In genomic region chr2:99640568-99641215, GRCh38 we compare ENCODE assay signal across 1 cellular context.
TF ChIP-seq lines count a peak whose summit lies in the region.

No MANE protein-coding gene starts in this region.

TF ChIP-seq in H1, 55 proteins besides CTCF, POLR2A, EP300 and RAD21:
- TF ChIP-seq KDM5A (IDR thresholded peaks at IDR 0.05; ENCODE audit: low read length) (no peak), TEAD4 (IDR thresholded peaks at IDR 0.05; ENCODE audit: low read depth, low read length) (no peak), CREB1 (IDR thresholded peaks at IDR 0.05) (no peak), BACH1 (IDR thresholded peaks at IDR 0.05; ENCODE audit: low read length) (no peak), GTF2F1 (IDR thresholded peaks at IDR 0.05; ENCODE audit: borderline replicate concordance, low read depth, low read length) (no peak), ATF3 (IDR thresholded peaks at IDR 0.05; ENCODE audit: insufficient read depth, low read depth, low read length) (no peak), CHD7 (IDR thresholded peaks at IDR 0.05; ENCODE audit: insufficient replicate concordance, low read length) (no peak), CTBP2 (IDR thresholded peaks at IDR 0.05; ENCODE audit: borderline replicate concordance, insufficient read depth, insufficient read length, low read length) (no peak), GABPA (IDR thresholded peaks at IDR 0.05; ENCODE audit: borderline replicate concordance, insufficient read depth, low read length) (no peak), NRF1 (IDR thresholded peaks at IDR 0.05; ENCODE audit: low read depth, low read length) (no peak), MAFK (IDR thresholded peaks at IDR 0.05; ENCODE audit: low read depth, low read length) (no peak), POU5F1 (IDR thresholded peaks at IDR 0.05; ENCODE audit: low read depth, low read length) (no peak), SUZ12 (IDR thresholded peaks at IDR 0.05; ENCODE audit: low read length) (no peak), RNF2 (IDR thresholded peaks at IDR 0.05; ENCODE audit: borderline replicate concordance, low read depth, low read length, missing control alignments, poor library complexity, severe bottlenecking) (no peak), CEBPB (IDR thresholded peaks at IDR 0.05; ENCODE audit: low read depth, low read length) (no peak)
